In genomic region chr1:145052019-145052776, GRCh38 we compare ENCODE assay signal across 3 cellular contexts. TPM values are rescaled to one million over a fixed set of nuclear protein-coding genes. Genes with fewer than 3 reads are reported as not detected.
"Had no signal": no experiment of that assay in that cellular context is flagged by ENCODE, and none has a peak within 500 bp of the region (broad histone marks: within the 10 kb centered on the region; RNA-seq: fewer than 3 reads in every experiment).

No MANE protein-coding gene starts in this region.

RNA-seq across cellular contexts. Expression of gene FAM72D, which starts 43.6 kb away (rescaled TPM):
- total RNA-seq: right atrium auricular region, transverse colon had no signal
- polyA plus RNA-seq: naive thymus-derived CD8-positive, alpha-beta T cell had no signal
